In the genomic region with DNA sequence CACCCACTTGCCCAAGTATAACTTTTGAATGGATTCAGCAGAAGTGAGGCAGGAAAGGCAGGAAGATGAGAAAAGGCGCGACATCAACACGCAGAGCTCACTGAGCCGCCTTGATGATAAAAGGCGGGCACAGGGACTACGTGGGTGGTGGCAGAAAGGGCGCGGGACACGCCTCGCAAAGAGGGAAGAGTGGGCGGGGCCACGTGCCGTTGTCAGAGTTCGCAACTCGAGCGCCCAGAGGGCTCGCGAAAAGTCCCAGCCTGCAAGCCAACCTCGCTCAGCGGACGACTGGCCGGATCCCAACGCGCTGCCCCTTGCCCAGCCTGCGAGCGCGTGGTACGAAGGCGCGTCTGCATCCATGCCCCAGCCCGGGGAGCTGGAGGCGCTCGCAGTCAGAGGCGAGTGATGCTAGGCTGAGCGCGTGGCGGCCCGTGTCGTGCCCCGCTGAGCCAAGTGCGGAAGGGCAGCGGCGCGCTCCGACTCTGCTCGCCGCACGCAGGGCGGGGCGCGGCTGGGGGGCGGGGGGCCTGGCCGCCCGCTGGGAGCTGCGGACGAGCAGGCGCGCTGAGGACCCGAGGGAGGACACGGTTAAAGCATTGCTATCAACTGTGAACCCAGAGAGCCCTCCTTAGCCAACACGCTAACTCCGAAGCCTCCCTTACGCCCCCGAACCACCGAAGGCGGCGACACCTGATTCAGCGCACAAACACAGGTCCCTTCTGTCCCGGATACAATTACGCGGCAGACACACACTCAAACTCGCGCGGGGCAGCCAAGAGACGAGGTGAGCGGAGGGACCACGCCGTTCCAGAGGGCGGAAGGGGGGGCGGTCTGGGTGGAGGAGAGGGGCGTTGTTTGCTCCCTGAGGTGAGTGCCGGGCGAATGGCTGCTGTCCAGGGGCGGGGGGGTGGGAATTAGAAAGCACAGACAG, we compare ENCODE assay signal across 8 cellular contexts. TPM values are rescaled to one million over a fixed set of nuclear protein-coding genes. Genes with fewer than 3 reads are reported as not detected.
DNase-seq lines count a peak whose midpoint lies in the region; ATAC-seq and TF ChIP-seq lines count a peak whose summit lies in the region.

A gene with protein sequence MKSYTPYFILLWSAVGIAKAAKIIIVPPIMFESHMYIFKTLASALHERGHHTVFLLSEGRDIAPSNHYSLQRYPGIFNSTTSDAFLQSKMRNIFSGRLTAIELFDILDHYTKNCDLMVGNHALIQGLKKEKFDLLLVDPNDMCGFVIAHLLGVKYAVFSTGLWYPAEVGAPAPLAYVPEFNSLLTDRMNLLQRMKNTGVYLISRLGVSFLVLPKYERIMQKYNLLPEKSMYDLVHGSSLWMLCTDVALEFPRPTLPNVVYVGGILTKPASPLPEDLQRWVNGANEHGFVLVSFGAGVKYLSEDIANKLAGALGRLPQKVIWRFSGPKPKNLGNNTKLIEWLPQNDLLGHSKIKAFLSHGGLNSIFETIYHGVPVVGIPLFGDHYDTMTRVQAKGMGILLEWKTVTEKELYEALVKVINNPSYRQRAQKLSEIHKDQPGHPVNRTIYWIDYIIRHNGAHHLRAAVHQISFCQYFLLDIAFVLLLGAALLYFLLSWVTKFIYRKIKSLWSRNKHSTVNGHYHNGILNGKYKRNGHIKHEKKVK (plus strand): TSS at position 617 of the 931 bp plus-strand sequence. CDS start 24,074 bp downstream, outside the sequence.

- TF ChIP-seq EP300 in gastroesophageal sphincter (IDR thresholded peaks at IDR 0.05) = no peak

- no peaks in the 10 kb centered on the region for H3K9me3 Mint-ChIP-seq in activated T-cell treated with anti-CD3 and anti-CD28 coated beads, Interleukin-2, amount 50 U/mL, for 4 hours

- ATAC-seq in Right ventricle myocardium inferior (peak; percentile 26), HG02981 (IDR thresholded peaks at IDR 0.05; ENCODE audit: unreplicated experiment) (peak; percentile 43), gastroesophageal sphincter (peak; percentile 35), upper lobe of right lung (peak; percentile 84)
- peak; percentile 59 to 64 for ATAC-seq in activated T-cell treated with anti-CD3 and anti-CD28 coated beads, Interleukin-2, amount 50 U/mL, for 4 hours

- WGBS in gastroesophageal sphincter (ENCODE audit: low coverage in 1 of 2), 2 donors = 1% methylated on average over 31 of the region's 84 CpGs; no CpG with 5 or more reads in 1 of the 2 donors

- DNase-seq in Right ventricle myocardium inferior (ENCODE audit: missing footprints) (no peak), cardiac septum (ENCODE audit: low spot score) (no peak), NCI-H345 (lab: John Stamatoyannopoulos, UW) (peak; percentile 81), upper lobe of right lung (peak; percentile 85)
- peak; percentile 24 for DNase-seq in activated T-cell treated with anti-CD3 and anti-CD28 coated beads, Interleukin-2, amount 50 U/mL, for 4 hours

- H3K27ac ChIP-seq in gastroesophageal sphincter = no peak within 1 kb of the TSS
- no peak within 1 kb of the TSS for H3K27ac ChIP-seq in upper lobe of right lung

- no peaks in the 10 kb centered on the region for H3K36me3 Mint-ChIP-seq in activated T-cell treated with anti-CD3 and anti-CD28 coated beads, Interleukin-2, amount 50 U/mL, for 4 hours (ENCODE audit: insufficient read depth)

- H3K4me3 ChIP-seq in gastroesophageal sphincter (peak within 1 kb of the TSS; percentile 8 to 58), neuron (ENCODE audit: low read length) (peak within 1 kb of the TSS; percentile 46), upper lobe of right lung (peak within 1 kb of the TSS; percentile 49)

- H3K36me3 ChIP-seq in gastroesophageal sphincter = no peaks in the 10 kb centered on the region
- no peaks in the 10 kb centered on the region for H3K36me3 ChIP-seq in neuron (ENCODE audit: insufficient read depth, low read length)
- H3K36me3 ChIP-seq in upper lobe of right lung = no peaks in the 10 kb centered on the region

- intact Hi-C loops in Right ventricle myocardium inferior (cut with DNase I) (no loop called here), cardiac septum (cut with DNase I) (no loop called here), upper lobe of right lung (cut with DNase I) (no loop called here)

- peaks cover 38% of the 10 kb centered on the region for H3K27me3 Mint-ChIP-seq in activated T-cell treated with anti-CD3 and anti-CD28 coated beads, Interleukin-2, amount 50 U/mL, for 4 hours (ENCODE audit: low read depth)

- H3K9me3 ChIP-seq in gastroesophageal sphincter (no peaks in the 10 kb centered on the region), neuron (ENCODE audit: low read length) (no peaks in the 10 kb centered on the region), upper lobe of right lung (no peaks in the 10 kb centered on the region)

- H3K4me3 Mint-ChIP-seq in activated T-cell treated with anti-CD3 and anti-CD28 coated beads, Interleukin-2, amount 50 U/mL, for 4 hours = peak within 1 kb of the TSS; percentile 70

- TF ChIP-seq POLR2A in gastroesophageal sphincter (IDR thresholded peaks at IDR 0.05) = no peak

- H3K4me1 ChIP-seq in gastroesophageal sphincter (peaks cover 0 to 20% (median 12%) of the 10 kb centered on the region in 3 donors), neuron (ENCODE audit: insufficient read depth, low read length) (peaks cover 15% of the 10 kb centered on the region), upper lobe of right lung (peaks cover 8% of the 10 kb centered on the region)

- H3K27me3 ChIP-seq in gastroesophageal sphincter = peaks cover 46% of the 10 kb centered on the region
- H3K27me3 ChIP-seq in neuron (ENCODE audit: insufficient read depth, low read length) = peaks cover 51% of the 10 kb centered on the region
- peaks cover 26% of the 10 kb centered on the region for H3K27me3 ChIP-seq in upper lobe of right lung

- peaks cover 9% of the 10 kb centered on the region for H3K4me1 Mint-ChIP-seq in activated T-cell treated with anti-CD3 and anti-CD28 coated beads, Interleukin-2, amount 50 U/mL, for 4 hours (ENCODE audit: low read depth)

- TF ChIP-seq CTCF in gastroesophageal sphincter (IDR thresholded peaks at IDR 0.05) = no peak
- TF ChIP-seq CTCF in upper lobe of right lung (IDR thresholded peaks at IDR 0.05) = no peak

- peak within 1 kb of the TSS; percentile 89 for H2AFZ ChIP-seq in neuron (ENCODE audit: low read depth, low read length)

RNA-seq across cellular contexts. Expression of the gene that starts here (rescaled TPM):
- total RNA-seq in Right ventricle myocardium inferior (not detected), cardiac septum (0.32 TPM), gastroesophageal sphincter (under 1 TPM in 3 of 4 donors, not detected in 1; 0.27 to 0.96 (median 0.73) TPM), upper lobe of right lung (2.8 TPM)
- under 1 TPM; 0.30 to 0.41 (median 0.37) TPM for total RNA-seq in activated T-cell treated with anti-CD3 and anti-CD28 coated beads, Interleukin-2, amount 50 U/mL, for 4 hours

Comparison
In these comparisons a context has a peak if more than half of its experiments do, and no peak if none do; other contexts are left out.
1. Peak in ATAC-seq in Right ventricle myocardium inferior; RNA of the gene not detected or under 1 TPM.
2. Peak in DNase-seq and ATAC-seq in activated T-cell treated with anti-CD3 and anti-CD28 coated beads, Interleukin-2, amount 50 U/mL, for 4 hours; RNA of the gene not detected or under 1 TPM.
3. Peak in ATAC-seq and H3K4me3 ChIP-seq in gastroesophageal sphincter; RNA of the gene not detected or under 1 TPM.
4. ATAC-seq: peak in every context shown above with its lines; median percentile 84 in upper lobe of right lung; 62 in activated T-cell treated with anti-CD3 and anti-CD28 coated beads, Interleukin-2, amount 50 U/mL, for 4 hours; 43 in HG02981; 35 in gastroesophageal sphincter; 26 in Right ventricle myocardium inferior.
5. DNase-seq: peak in NCI-H345 (single experiment) and upper lobe of right lung (single experiment); none in Right ventricle myocardium inferior (single experiment) and cardiac septum (single experiment).
6. Peak in every context shown above with its lines, with median percentiles within 50 percentile points of each other: H3K4me3 ChIP-seq.